Comparison of ENCODE assay signal across 21 cellular contexts in genomic region chr3:64552160-64552559, GRCh38.
DNase-seq lines count a peak whose midpoint lies in the region; ATAC-seq and TF ChIP-seq lines count a peak whose summit lies in the region.
"Had no signal": no experiment of that assay in that cellular context is flagged by ENCODE, and none has a peak within 500 bp of the region (broad histone marks: within the 10 kb centered on the region; RNA-seq: fewer than 3 reads in every experiment).

No MANE protein-coding gene starts in this region.

- TF ChIP-seq POLR2A in Peyer's patch (IDR thresholded peaks at IDR 0.05) = no peak

- no peaks in the 10 kb centered on the region for H3K36me3 Mint-ChIP-seq in Caco-2 (ENCODE audit: insufficient read depth, unreplicated experiment)

- DNase-seq in Caco-2 (peak; percentile 76 to 80), HuH-7 (ENCODE audit: low spot score) (peak; percentile 7), NCI-H446 treated with DMSO at 0.1 percent for 48 hours (lab: John Stamatoyannopoulos, UW) (no peak), Peyer's patch (no peak), islet precursor cell (no peak), NCI-H187 (lab: John Stamatoyannopoulos, UW) (no peak)
- DNase-seq: C1 segment of cervical spinal cord; COR-L47; DMS153; GOT3; NCI-H1048; NCI-H146; NCI-H2081 treated with DMSO at 0.1 percent for 48 hours; NCI-H226; NCI-H526; NK-92 treated with Interleukin-12 subunit alpha and Interleukin-12 subunit beta, amount 100 ng/mL, for 24 hours; RPMI8226; SJCRH30 had no signal

- ATAC-seq in esophagus mucosa = peak; percentile 51

- CTCF ChIA-PET in Caco-2 (lab: Charles Lee) = interaction anchor here (0.9 to 1.6 kb wide), 4 partner anchors 18 to 61 kb away, joined by 3 to 8 read pairs (median 5); no protein-coding TSS in a partner anchor

- no peak overlapping the region for H3K9ac ChIP-seq in muscle layer of colon (ENCODE audit: low read length)
- H3K9ac ChIP-seq: KMS-11 had no signal

- H3K9me3 ChIP-seq in Caco-2 (no peaks in the 10 kb centered on the region), muscle layer of colon (ENCODE audit: low read length) (no peaks in the 10 kb centered on the region), Peyer's patch (no peaks in the 10 kb centered on the region)
- H3K9me3 ChIP-seq: SJCRH30 had no signal

- no TSS peak for BruUV-seq in Caco-2 (replicated peaks; lab: Mats Ljungman, UMichigan)

- POLR2A ChIA-PET in Caco-2 (lab: Charles Lee) = no interaction called here

- H3K4me3 Mint-ChIP-seq in Caco-2 (ENCODE audit: unreplicated experiment) = no peak overlapping the region

- H3K27ac ChIP-seq in muscle layer of colon (ENCODE audit: low read depth, low read length) (peak overlapping the region; percentile 16), Peyer's patch (no peak overlapping the region)
- H3K27ac ChIP-seq: KMS-11, SJCRH30 had no signal

- H3K4me3 ChIP-seq in Caco-2 (ENCODE audit: low read depth, low read length) (no peak overlapping the region), muscle layer of colon (ENCODE audit: low read depth in 1 of 2, low read length in 2 of 2) (no peak overlapping the region), Peyer's patch (no peak overlapping the region)
- H3K4me3 ChIP-seq: SJCRH30 had no signal

- H3K27me3 ChIP-seq in Caco-2 (replicated peaks; ENCODE audit: control insufficient read depth, insufficient read depth, low read length) (no peaks in the 10 kb centered on the region; the same call in 1 of the 2 replicates), muscle layer of colon (ENCODE audit: control insufficient read depth in 1 of 2, insufficient read depth in 2 of 2, low read length in 2 of 2) (no peaks in the 10 kb centered on the region), Peyer's patch (no peaks in the 10 kb centered on the region)
- H3K27me3 ChIP-seq: SJCRH30 had no signal

- H3K36me3 ChIP-seq in Caco-2 (ENCODE audit: control insufficient read depth, insufficient read depth, low read length) (no peaks in the 10 kb centered on the region), muscle layer of colon (ENCODE audit: insufficient read depth, low read length) (no peaks in the 10 kb centered on the region), Peyer's patch (no peaks in the 10 kb centered on the region)
- H3K36me3 ChIP-seq: SJCRH30 had no signal

- H3K4me1 Mint-ChIP-seq in Caco-2 (ENCODE audit: low read depth, unreplicated experiment) = peaks cover 23% of the 10 kb centered on the region

- no peaks in the 10 kb centered on the region for H3K9me3 Mint-ChIP-seq in Caco-2 (ENCODE audit: unreplicated experiment)

- peaks cover 29% of the 10 kb centered on the region for H3K4me1 ChIP-seq in Caco-2
- peaks cover 58% of the 10 kb centered on the region for H3K4me1 ChIP-seq in muscle layer of colon (ENCODE audit: insufficient read depth, low read length)
- H3K4me1 ChIP-seq in Peyer's patch = no peaks in the 10 kb centered on the region
- H3K4me1 ChIP-seq: SJCRH30 had no signal

- H3K27me3 Mint-ChIP-seq in Caco-2 (ENCODE audit: insufficient read depth, unreplicated experiment) = peaks cover 3% of the 10 kb centered on the region

- TF ChIP-seq CTCF in Caco-2 (IDR thresholded peaks at IDR 0.05; ENCODE audit: insufficient read depth in 1 of 2, low read depth in 1 of 2, low read length in 1 of 2, severe bottlenecking in 1 of 2, unreplicated experiment in 1 of 2) (no peak), Peyer's patch (IDR thresholded peaks at IDR 0.05) (no peak)

- intact Hi-C loops in Caco-2 (cut with micrococcal nuclease; ENCODE audit: unreplicated experiment) = loop anchor here (1.0 to 5.0 kb wide), 4 partner anchors 16 to 393 kb away; partner anchors contain the start of gene ADAMTS9

- H3K27ac Mint-ChIP-seq in Caco-2 (ENCODE audit: unreplicated experiment) = peak overlapping the region; percentile 89

Comparison
In these comparisons a context has a peak if more than half of its experiments do, and no peak if none do; other contexts are left out.
1. DNase-seq: peak in Caco-2 (2 of 2) and HuH-7 (single experiment); none in NCI-H446 treated with DMSO at 0.1 percent for 48 hours (single experiment), Peyer's patch (0 of 3), islet precursor cell (single experiment) and NCI-H187 (0 of 2).